10 cellular contexts compared by ENCODE assay signal in genomic region chr19:44869728-44870470, GRCh38. TPM values are rescaled to one million over a fixed set of nuclear protein-coding genes. Genes with fewer than 3 reads are reported as not detected.
DNase-seq lines count a peak whose midpoint lies in the region; ATAC-seq and TF ChIP-seq lines count a peak whose summit lies in the region.
"Had no signal": no experiment of that assay in that cellular context is flagged by ENCODE, and none has a peak within 500 bp of the region (broad histone marks: within the 10 kb centered on the region; RNA-seq: fewer than 3 reads in every experiment).

No MANE protein-coding gene starts in this region.

- POLR2A ChIA-PET in PC-3 (lab: Charles Lee; ENCODE audit: unreplicated experiment), result interaction anchor here (0.6 kb wide), 2 partner anchors 173 to 191 kb away, joined by 3 to 4 read pairs; no protein-coding TSS in a partner anchor

- H3K4me1 Mint-ChIP-seq in nephron progenitor cell, result no peaks in the 10 kb centered on the region
- H3K4me1 Mint-ChIP-seq: stimulated activated memory B cell treated with anti-CD40 and anti-IgM and Interleukin-4, amounts not matched to agents 10 μg/mL and 1 μg/mL and 100 μg/mL, for 72 hours had no signal

- H3K36me3 Mint-ChIP-seq in nephron progenitor cell (ENCODE audit: low read depth), result peaks cover 77% of the 10 kb centered on the region
- H3K36me3 Mint-ChIP-seq: stimulated activated memory B cell treated with anti-CD40 and anti-IgM and Interleukin-4, amounts not matched to agents 10 μg/mL and 1 μg/mL and 100 μg/mL, for 72 hours had no signal

- peak; percentile 78 to 81 for DNase-seq in AML-193 (lab: John Stamatoyannopoulos, UW)
- peak; percentile 27 for DNase-seq in PC-3
- DNase-seq in esophagus squamous epithelium (lab: John Stamatoyannopoulos, UW), result no peak
- no peak for DNase-seq in nephron progenitor cell
- DNase-seq in RKO (ENCODE audit: low spot score), result no peak
- no peak for DNase-seq in islet precursor cell
- no peak for DNase-seq in SW480 (ENCODE audit: low spot score)
- no peak for DNase-seq in NCI-H2227 (lab: John Stamatoyannopoulos, UW; ENCODE audit: unreplicated experiment)
- DNase-seq: NCI-H1105 treated with DMSO at 0.1 percent for 48 hours had no signal

- no peak overlapping the region for H2AFZ ChIP-seq in PC-3 (ENCODE audit: low read length)

- H3K27ac ChIP-seq in PC-3 (ENCODE audit: low read length) (no peak overlapping the region), esophagus squamous epithelium (peak overlapping the region; percentile 10 to 69 (median 46))

- no peak overlapping the region for H3K4me3 Mint-ChIP-seq in nephron progenitor cell
- H3K4me3 Mint-ChIP-seq: stimulated activated memory B cell treated with anti-CD40 and anti-IgM and Interleukin-4, amounts not matched to agents 10 μg/mL and 1 μg/mL and 100 μg/mL, for 72 hours had no signal

- TF ChIP-seq POLR2A in esophagus squamous epithelium (IDR thresholded peaks at IDR 0.05), result no peak

- no peaks in the 10 kb centered on the region for H3F3A ChIP-seq in PC-3 (ENCODE audit: low read length, unreplicated experiment)

- intact Hi-C loops in PC-3 (cut with micrococcal nuclease) (no loop called here), esophagus squamous epithelium (cut with DNase I) (no loop called here)

- no peak overlapping the region for H3K4me2 ChIP-seq in PC-3 (ENCODE audit: low read length)

- peak; percentile 46; the same call in 1 of the 2 replicates for ATAC-seq in PC-3
- ATAC-seq: stimulated activated memory B cell treated with anti-CD40 and anti-IgM and Interleukin-4, amounts not matched to agents 10 μg/mL and 1 μg/mL and 100 μg/mL, for 72 hours had no signal

- H3K27ac Mint-ChIP-seq in nephron progenitor cell, result peak overlapping the region; percentile 65
- H3K27ac Mint-ChIP-seq: stimulated activated memory B cell treated with anti-CD40 and anti-IgM and Interleukin-4, amounts not matched to agents 10 μg/mL and 1 μg/mL and 100 μg/mL, for 72 hours had no signal

- no peaks in the 10 kb centered on the region for H3K9me2 ChIP-seq in PC-3 (replicated peaks; ENCODE audit: low read length)

- WGBS in esophagus squamous epithelium, 2 donors, result 56 to 62% methylated on average over 13 of the region's 13 CpGs

- H3K27me3 ChIP-seq in PC-3 (ENCODE audit: low read length) (no peaks in the 10 kb centered on the region), esophagus squamous epithelium (no peaks in the 10 kb centered on the region)

- BruUV-seq in PC-3 (replicated peaks; lab: Mats Ljungman, UMichigan), result no TSS peak

- no peaks in the 10 kb centered on the region for H4K20me1 ChIP-seq in PC-3 (ENCODE audit: low read length)

- TF ChIP-seq CTCF in PC-3 (conservative IDR thresholded peaks at IDR 0.05; ENCODE audit: low read depth, low read length) (no peak), esophagus squamous epithelium (IDR thresholded peaks at IDR 0.05) (no peak), nephron progenitor cell (IDR thresholded peaks at IDR 0.05) (no peak)

- H3K4me3 ChIP-seq in PC-3 (ENCODE audit: low read length), result no peak overlapping the region
- no peak overlapping the region for H3K4me3 ChIP-seq in esophagus squamous epithelium

- no peaks in the 10 kb centered on the region for H3K9me3 Mint-ChIP-seq in nephron progenitor cell
- H3K9me3 Mint-ChIP-seq: stimulated activated memory B cell treated with anti-CD40 and anti-IgM and Interleukin-4, amounts not matched to agents 10 μg/mL and 1 μg/mL and 100 μg/mL, for 72 hours had no signal

- H3K36me3 ChIP-seq in PC-3 (ENCODE audit: low read depth, low read length) (peaks cover 5% of the 10 kb centered on the region; the same call in 1 of the 2 replicates), esophagus squamous epithelium (peaks cover 16 to 83% (median 30%) of the 10 kb centered on the region in 3 donors)

- CTCF ChIA-PET in PC-3 (lab: Charles Lee), result no interaction called here

- H3K27me3 Mint-ChIP-seq in nephron progenitor cell (ENCODE audit: low read depth, poor library complexity), result peaks cover 3% of the 10 kb centered on the region

- no peak overlapping the region for H3K9ac ChIP-seq in PC-3 (ENCODE audit: low read length)

- no peaks in the 10 kb centered on the region for H3K79me2 ChIP-seq in PC-3 (ENCODE audit: low read length)

- H3K9me3 ChIP-seq in PC-3 (ENCODE audit: low read length) (no peaks in the 10 kb centered on the region), esophagus squamous epithelium (no peaks in the 10 kb centered on the region)

- no peaks in the 10 kb centered on the region for H3K4me1 ChIP-seq in PC-3 (ENCODE audit: insufficient read depth, low read length)
- peaks cover 3 to 38% (median 4%) of the 10 kb centered on the region in 3 donors for H3K4me1 ChIP-seq in esophagus squamous epithelium

RNA-seq across cellular contexts. Expression of gene TOMM40, which starts 21.2 kb away (rescaled TPM):
- total RNA-seq in PC-3 (2014; rRNA removed) (190 and 201 TPM in 2 replicates), esophagus squamous epithelium (100 to 1,000 TPM in 1 of 4 donors, 10 to 100 TPM in 3; 64.7 to 142 (median 79.0) TPM)

RNA-seq across cellular contexts. Expression of gene NECTIN2, which starts 23.8 kb away (rescaled TPM):
- total RNA-seq in PC-3 (2014; rRNA removed) (61.0 and 71.6 TPM in 2 replicates), esophagus squamous epithelium (100 to 1,000 TPM in 1 of 4 donors, 10 to 100 TPM in 3; 42.9 to 103 (median 60.9) TPM)

RNA-seq across cellular contexts. Expression of gene APOE, which starts 35.7 kb away (rescaled TPM):
- total RNA-seq in PC-3 (2014; rRNA removed) (2.7 and 3.6 TPM in 2 replicates), esophagus squamous epithelium (100 to 1,000 TPM in 1 of 4 donors, 10 to 100 TPM in 1, 1 to 10 TPM in 2; 5.7 to 141 (median 20.7) TPM)

RNA-seq across cellular contexts. Expression of gene APOC1, which starts 44.5 kb away (rescaled TPM):
- 2.7 and 3.3 TPM in 2 replicates for total RNA-seq in PC-3 (2014; rRNA removed)
- 1 to 10 TPM; 1.4 to 7.5 (median 4.1) TPM for total RNA-seq in esophagus squamous epithelium

Comparison
In these comparisons a context has a peak if more than half of its experiments do, and no peak if none do; other contexts are left out.
1. DNase-seq: peak in AML-193 (2 of 2) and PC-3 (single experiment); none in esophagus squamous epithelium (single experiment), nephron progenitor cell (single experiment), RKO (single experiment), islet precursor cell (single experiment), SW480 (single experiment) and NCI-H2227 (single experiment).